In the genomic region with DNA sequence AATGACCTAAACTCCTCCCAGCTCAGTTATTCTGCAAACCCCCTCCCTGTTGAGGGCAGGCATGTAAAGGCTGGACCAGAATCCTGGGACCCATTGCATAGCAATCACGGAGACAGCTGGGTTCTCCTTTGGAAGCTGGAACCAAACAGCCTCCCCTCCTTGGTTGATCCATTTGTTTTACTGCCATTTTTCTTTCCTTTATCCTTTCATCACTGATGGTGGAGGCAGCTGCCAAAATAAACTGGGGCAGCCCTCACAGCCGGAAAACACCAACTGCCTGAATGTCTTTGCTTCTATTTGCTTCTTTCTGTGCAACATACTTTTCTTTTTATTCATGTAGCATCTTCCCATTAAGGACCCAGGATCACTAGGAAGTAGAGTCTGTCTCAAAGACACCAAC, we compare ENCODE assay signal across 15 cellular contexts.
A peak's percentile ranks its signal among the peaks of the same experiment; 100 is the strongest.
DNase-seq lines count a peak whose midpoint lies in the region.
"Had no signal": no experiment of that assay in that cellular context is flagged by ENCODE, and none has a peak within 500 bp of the region (broad histone marks: within the 10 kb centered on the region; RNA-seq: fewer than 3 reads in every experiment).

No MANE protein-coding gene starts in this region.

- in situ Hi-C loops in G401 (cut with HindIII; ENCODE audit: low sequenced_read_pairs) = no loop called here

- DNase-seq in G401 (ENCODE audit: low spot score) = peak; percentile 85
- DNase-seq in cerebellar cortex (ENCODE audit: low spot score) = peak; percentile 82
- DNase-seq in inferior parietal cortex (ENCODE audit: extremely low spot score) = peak; percentile 27
- peak; percentile 18 for DNase-seq in stromal cell of bone marrow (ENCODE audit: low read depth)
- DNase-seq in occipital lobe (lab: John Stamatoyannopoulos, UW) = no peak
- DNase-seq in NOMO-1 treated with DMSO at 0.1 percent for 48 hours (lab: John Stamatoyannopoulos, UW; ENCODE audit: unreplicated experiment) = no peak
- DNase-seq in medulla oblongata (ENCODE audit: extremely low spot score) = no peak
- DNase-seq: 8988T; Calu3; CD8-positive, alpha-beta T cell; DMS53; DND-41; EL; GM23248; HCEC 1CT had no signal

Comparison
In these comparisons a context has a peak if more than half of its experiments do, and no peak if none do; other contexts are left out.
1. DNase-seq: peak in G401 (single experiment), cerebellar cortex (single experiment), inferior parietal cortex (single experiment) and stromal cell of bone marrow (single experiment); none in occipital lobe (single experiment), NOMO-1 treated with DMSO at 0.1 percent for 48 hours (single experiment) and medulla oblongata (single experiment).